Comparison of ENCODE assay signal across 9 cellular contexts in genomic region chr10:75329190-75329745, GRCh38.
"Had no signal": no experiment of that assay in that cellular context is flagged by ENCODE, and none has a peak within 500 bp of the region (broad histone marks: within the 10 kb centered on the region; RNA-seq: fewer than 3 reads in every experiment).

No MANE protein-coding gene starts in this region.

- H3K4me2 ChIP-seq: GM23338 had no signal

- H3K4me1 Mint-ChIP-seq: GM23338, H9 had no signal

- H3K4me3 Mint-ChIP-seq: GM23338, H9, HFFc6 had no signal

- H2AFZ ChIP-seq: GM23338 had no signal

- DNase-seq: H9, HCEC 1CT, HFFc6, IMR-90, KBM-7 had no signal

- H3K27ac Mint-ChIP-seq: GM23338, H9, HFFc6 had no signal

- H3K27ac ChIP-seq: HL-60 had no signal

- FAIRE-seq: H1, H54 had no signal

- H3K4me3 ChIP-seq: GM23338 had no signal

- H3K9me3 Mint-ChIP-seq: HFFc6 had no signal

- ATAC-seq: GM23338 had no signal
